20 cellular contexts compared by ENCODE assay signal in genomic region chr4:19473569-19473968, GRCh38.
"Had no signal": no experiment of that assay in that cellular context is flagged by ENCODE, and none has a peak within 500 bp of the region (broad histone marks: within the 10 kb centered on the region; RNA-seq: fewer than 3 reads in every experiment).

No MANE protein-coding gene starts in this region.

- H3K4me3 Mint-ChIP-seq: activated CD4-positive, alpha-beta T cell treated with anti-CD3 and anti-CD28 coated beads, Interleukin-2, amount 10 ng/mL, durations not matched to agents 7 days and 5 days; activated T-helper 1 cell treated with anti-CD3 and anti-CD28 coated beads, Interleukin-12 subunit alpha, Interleukin-12 subunit beta, Interleukin-2, Interleukin-4 antibody, amounts not matched to agents 30 ng/mL and 10 ng/mL and 1 ng/mL, durations not matched to agents 14 hours and 24 hours and 36 hours; dendritic cell treated with granulocyte-macrophage colony-stimulating factor and Interleukin-4, amounts not matched to agents 40 ng/mL and 50 ng/mL, for 4 days; memory B cell; naive thymus-derived CD8-positive, alpha-beta T cell; stimulated activated naive B cell treated with anti-CD40 and anti-IgM and Interleukin-4, amounts not matched to agents 10 μg/mL and 1 μg/mL and 100 μg/mL, for 72 hours had no signal

- H3K27me3 Mint-ChIP-seq: activated CD4-positive, alpha-beta T cell treated with anti-CD3 and anti-CD28 coated beads, Interleukin-2, amount 10 ng/mL, durations not matched to agents 7 days and 5 days; dendritic cell treated with granulocyte-macrophage colony-stimulating factor and Interleukin-4, amounts not matched to agents 40 ng/mL and 50 ng/mL, for 4 days; memory B cell; naive thymus-derived CD8-positive, alpha-beta T cell; stimulated activated naive B cell treated with anti-CD40 and anti-IgM and Interleukin-4, amounts not matched to agents 10 μg/mL and 1 μg/mL and 100 μg/mL, for 72 hours had no signal

- H3K36me3 ChIP-seq: ascending aorta, breast epithelium, tibial nerve, vagina had no signal

- H3K27ac ChIP-seq: ascending aorta, breast epithelium, skin epidermis, tibial nerve, vagina had no signal

- H3K4me1 Mint-ChIP-seq: activated CD4-positive, alpha-beta T cell treated with anti-CD3 and anti-CD28 coated beads, Interleukin-2, amount 10 ng/mL, durations not matched to agents 7 days and 5 days; memory B cell; naive thymus-derived CD8-positive, alpha-beta T cell; stimulated activated naive B cell treated with anti-CD40 and anti-IgM and Interleukin-4, amounts not matched to agents 10 μg/mL and 1 μg/mL and 100 μg/mL, for 72 hours had no signal

- DNase-seq: activated CD4-positive, alpha-beta T cell treated with anti-CD3 and anti-CD28 coated beads, Interleukin-2, amount 10 ng/mL, durations not matched to agents 7 days and 5 days; activated CD8-positive, alpha-beta memory T cell treated with anti-CD3 and anti-CD28 coated beads for 24 hours; activated naive CD4-positive, alpha-beta T cell; cerebellar nuclear complex; effector memory CD4-positive, alpha-beta T cell; hippocampal formation; left ventricle myocardium superior; naive thymus-derived CD8-positive, alpha-beta T cell; posterior cingulate gyrus; stimulated activated CD4-positive, alpha-beta T cell treated with anti-CD3 and anti-CD28 coated beads, Interleukin-15, amount 100 ng/mL, for 24 hours; stimulated activated CD4-positive, alpha-beta T cell treated with anti-CD3 and anti-CD28 coated beads, Interleukin-4, amount 100 ng/mL, for 1 hour; stimulated activated naive B cell treated with anti-CD40 and anti-IgM and Interleukin-4, amounts not matched to agents 10 μg/mL and 1 μg/mL and 100 μg/mL, for 72 hours had no signal

- H3K9me3 ChIP-seq: ascending aorta, vagina had no signal

- H3K9me3 Mint-ChIP-seq: activated T-helper 1 cell treated with anti-CD3 and anti-CD28 coated beads, Interleukin-12 subunit alpha, Interleukin-12 subunit beta, Interleukin-2, Interleukin-4 antibody, amounts not matched to agents 30 ng/mL and 10 ng/mL and 1 ng/mL, durations not matched to agents 14 hours and 24 hours and 36 hours; dendritic cell treated with granulocyte-macrophage colony-stimulating factor and Interleukin-4, amounts not matched to agents 40 ng/mL and 50 ng/mL, for 4 days had no signal

- H3K4me1 ChIP-seq: ascending aorta, breast epithelium, tibial nerve, vagina had no signal

- H3K27ac Mint-ChIP-seq: activated CD4-positive, alpha-beta T cell treated with anti-CD3 and anti-CD28 coated beads, Interleukin-2, amount 10 ng/mL, durations not matched to agents 7 days and 5 days; activated T-helper 1 cell treated with anti-CD3 and anti-CD28 coated beads, Interleukin-12 subunit alpha, Interleukin-12 subunit beta, Interleukin-2, Interleukin-4 antibody, amounts not matched to agents 30 ng/mL and 10 ng/mL and 1 ng/mL, durations not matched to agents 14 hours and 24 hours and 36 hours; dendritic cell treated with granulocyte-macrophage colony-stimulating factor and Interleukin-4, amounts not matched to agents 40 ng/mL and 50 ng/mL, for 4 days; memory B cell; naive thymus-derived CD8-positive, alpha-beta T cell; stimulated activated naive B cell treated with anti-CD40 and anti-IgM and Interleukin-4, amounts not matched to agents 10 μg/mL and 1 μg/mL and 100 μg/mL, for 72 hours had no signal

- H3K36me3 Mint-ChIP-seq: memory B cell; naive thymus-derived CD8-positive, alpha-beta T cell; stimulated activated naive B cell treated with anti-CD40 and anti-IgM and Interleukin-4, amounts not matched to agents 10 μg/mL and 1 μg/mL and 100 μg/mL, for 72 hours had no signal

- H3K4me3 ChIP-seq: ascending aorta, breast epithelium, skin epidermis, tibial nerve, vagina had no signal

- H3K27me3 ChIP-seq: ascending aorta, breast epithelium, tibial nerve, vagina had no signal

- ATAC-seq: left ventricle myocardium superior; naive thymus-derived CD8-positive, alpha-beta T cell; stimulated activated naive B cell treated with anti-CD40 and anti-IgM and Interleukin-4, amounts not matched to agents 10 μg/mL and 1 μg/mL and 100 μg/mL, for 72 hours had no signal
